Comparison of ENCODE assay signal across 26 cellular contexts in genomic region chr11:70352074-70352473, GRCh38.
"Had no signal": no experiment of that assay in that cellular context is flagged by ENCODE, and none has a peak within 500 bp of the region (broad histone marks: within the 10 kb centered on the region; RNA-seq: fewer than 3 reads in every experiment).

No MANE protein-coding gene starts in this region.

- ATAC-seq: activated T-cell treated with anti-CD3 and anti-CD28 coated beads, Interleukin-2, amount 50 U/mL, for 72 hours; esophagus mucosa; T-cell had no signal

- FAIRE-seq: endothelial cell of umbilical vein had no signal

- H3K27ac Mint-ChIP-seq: activated CD4-positive, alpha-beta memory T cell treated with anti-CD3 and anti-CD28 coated beads for 36 hours; activated naive CD4-positive, alpha-beta T cell treated with anti-CD3 and anti-CD28 coated beads, Interleukin-2, amount 10 ng/mL, durations not matched to agents 7 days and 5 days; activated T-cell treated with anti-CD3 and anti-CD28 coated beads, Interleukin-2, amount 50 U/mL, for 72 hours; dendritic cell treated with granulocyte-macrophage colony-stimulating factor and Interleukin-4, amounts not matched to agents 40 ng/mL and 50 ng/mL, for 4 days; mesothelial cell of epicardium; nephron; T-cell; T-helper 2 cell treated with Interferon-gamma antibody and Interleukin-4, amounts not matched to agents 5 μg/mL and 100 μg/mL, for 36 hours had no signal

- H3K27ac ChIP-seq: left ventricle myocardium inferior, neutrophil, stomach, suprapubic skin, vagina had no signal

- H3K27me3 ChIP-seq: neutrophil, ovary, stomach, suprapubic skin, vagina had no signal

- H3K9me3 ChIP-seq: left ventricle myocardium inferior, neutrophil, ovary, stomach, suprapubic skin, vagina had no signal

- H3K4me3 Mint-ChIP-seq: activated CD4-positive, alpha-beta memory T cell treated with anti-CD3 and anti-CD28 coated beads for 36 hours; activated naive CD4-positive, alpha-beta T cell treated with anti-CD3 and anti-CD28 coated beads, Interleukin-2, amount 10 ng/mL, durations not matched to agents 7 days and 5 days; activated T-cell treated with anti-CD3 and anti-CD28 coated beads, Interleukin-2, amount 50 U/mL, for 72 hours; dendritic cell treated with granulocyte-macrophage colony-stimulating factor and Interleukin-4, amounts not matched to agents 40 ng/mL and 50 ng/mL, for 4 days; mesothelial cell of epicardium; nephron; T-cell; T-helper 2 cell treated with Interferon-gamma antibody and Interleukin-4, amounts not matched to agents 5 μg/mL and 100 μg/mL, for 36 hours had no signal

- DNase-seq: activated CD4-positive, alpha-beta memory T cell treated with anti-CD3 and anti-CD28 coated beads for 36 hours; activated CD4-positive, alpha-beta T cell treated with anti-CD3 and anti-CD28 coated beads for 48 hours; activated effector memory CD4-positive, alpha-beta T cell treated with anti-CD3 and anti-CD28 coated beads, Interleukin-2, amount 50 U/mL, for 16 hours; activated naive CD4-positive, alpha-beta T cell treated with anti-CD3 and anti-CD28 coated beads, Interleukin-2, amount 10 ng/mL, durations not matched to agents 7 days and 5 days; activated T-cell treated with anti-CD3 and anti-CD28 coated beads, Interleukin-2, amount 50 U/mL, for 72 hours; amygdala; effector CD8-positive, alpha-beta T cell; foreskin melanocyte; hippocampal formation; left ventricle myocardium inferior; mammary epithelial cell; stimulated activated CD4-positive, alpha-beta T cell treated with anti-CD3 and anti-CD28 coated beads, Interleukin-12 subunit alpha, Interleukin-12 subunit beta, amount 100 ng/mL, for 4 hours; stimulated activated CD4-positive, alpha-beta T cell treated with anti-CD3 and anti-CD28 coated beads, Interleukin-4, amount 100 ng/mL, for 4 hours; stomach; trophoblast cell had no signal

- H3K4me1 Mint-ChIP-seq: activated naive CD4-positive, alpha-beta T cell treated with anti-CD3 and anti-CD28 coated beads, Interleukin-2, amount 10 ng/mL, durations not matched to agents 7 days and 5 days; mesothelial cell of epicardium had no signal

- H3K9me3 Mint-ChIP-seq: activated CD4-positive, alpha-beta memory T cell treated with anti-CD3 and anti-CD28 coated beads for 36 hours; activated naive CD4-positive, alpha-beta T cell treated with anti-CD3 and anti-CD28 coated beads, Interleukin-2, amount 10 ng/mL, durations not matched to agents 7 days and 5 days; activated T-cell treated with anti-CD3 and anti-CD28 coated beads, Interleukin-2, amount 50 U/mL, for 72 hours; dendritic cell treated with granulocyte-macrophage colony-stimulating factor and Interleukin-4, amounts not matched to agents 40 ng/mL and 50 ng/mL, for 4 days; mesothelial cell of epicardium; nephron; T-cell; T-helper 2 cell treated with Interferon-gamma antibody and Interleukin-4, amounts not matched to agents 5 μg/mL and 100 μg/mL, for 36 hours had no signal

- H3K4me3 ChIP-seq: left ventricle myocardium inferior, ovary, stomach, suprapubic skin, vagina had no signal

- H3K36me3 ChIP-seq: ovary had no signal

- H3K4me1 ChIP-seq: stomach, suprapubic skin, vagina had no signal

- H3K27me3 Mint-ChIP-seq: activated CD4-positive, alpha-beta memory T cell treated with anti-CD3 and anti-CD28 coated beads for 36 hours; activated naive CD4-positive, alpha-beta T cell treated with anti-CD3 and anti-CD28 coated beads, Interleukin-2, amount 10 ng/mL, durations not matched to agents 7 days and 5 days; dendritic cell treated with granulocyte-macrophage colony-stimulating factor and Interleukin-4, amounts not matched to agents 40 ng/mL and 50 ng/mL, for 4 days; T-cell had no signal
